Comparison of ENCODE assay signal across 1 cellular context in the genomic region with DNA sequence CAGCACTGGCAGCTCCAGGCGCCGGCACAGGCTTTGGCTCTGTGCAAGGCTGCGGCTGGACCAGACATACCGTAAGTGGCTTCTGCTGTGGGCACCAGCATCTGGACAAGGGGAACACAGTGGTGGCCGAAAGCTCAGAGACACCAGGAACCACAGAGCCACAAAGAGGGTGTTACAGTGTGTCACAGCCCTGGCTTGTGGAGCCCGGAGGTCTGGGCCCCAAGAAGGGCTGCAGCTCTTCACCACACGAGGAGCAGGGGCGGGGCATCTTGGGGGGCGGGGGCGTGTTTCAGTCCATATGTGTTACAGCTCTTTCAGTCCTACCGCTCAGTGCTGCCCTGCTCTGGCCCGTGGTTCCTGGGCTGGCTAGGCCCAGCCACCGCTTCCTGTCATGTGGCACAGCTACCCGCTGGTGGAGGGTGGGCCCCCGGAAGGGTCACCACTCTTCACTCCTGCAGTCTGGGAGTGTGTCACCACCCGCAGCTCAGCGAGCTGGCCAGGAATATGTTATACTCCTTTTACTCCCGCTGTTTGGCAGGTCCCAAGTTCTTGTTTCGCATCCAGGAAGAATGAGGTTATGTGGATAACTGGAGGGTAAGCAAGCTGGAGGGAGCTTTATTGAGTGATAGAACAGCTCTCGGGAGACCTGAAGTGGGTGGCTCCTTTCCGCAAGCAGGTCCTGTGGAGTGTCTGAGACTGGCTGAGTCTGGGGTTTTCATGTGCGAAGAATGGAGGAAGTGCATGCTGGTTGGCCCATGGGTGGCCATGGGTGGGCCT.
TF ChIP-seq lines count a peak whose summit lies in the region.

No MANE protein-coding gene starts in this region.

TF ChIP-seq in HepG2, 621 proteins besides CTCF, POLR2A, EP300 and RAD21 (continued from another document and continues in another):
- TF ChIP-seq STAT6 (CRISPR knock-in tag; IDR thresholded peaks at IDR 0.05; ENCODE audit: borderline replicate concordance) (0 out of 2 replicates have a peak, but pooled peaks have one; percentile 46), ZNF317 (CRISPR knock-in tag; IDR thresholded peaks at IDR 0.05) (peak; percentile 88), ZNF124 (CRISPR knock-in tag; IDR thresholded peaks at IDR 0.05) (peak; percentile 55; the same call in 1 of the 2 replicates), RFXAP (CRISPR knock-in tag; IDR thresholded peaks at IDR 0.05; ENCODE audit: borderline replicate concordance) (peak; percentile 82), HMGXB4 (CRISPR knock-in tag; IDR thresholded peaks at IDR 0.05; ENCODE audit: borderline replicate concordance in 1 of 2, low read depth in 1 of 2) (peak; percentile 38 to 56; a peak in 2 of 4 replicates), ZNF160 (CRISPR knock-in tag; IDR thresholded peaks at IDR 0.05) (no peak), RERE (CRISPR knock-in tag; IDR thresholded peaks at IDR 0.05; ENCODE audit: low read depth) (no peak), ZNF557 (CRISPR knock-in tag; IDR thresholded peaks at IDR 0.05) (0 out of 2 replicates have a peak, but pooled peaks have one; percentile 55), ZNF264 (CRISPR knock-in tag; IDR thresholded peaks at IDR 0.05) (0 out of 2 replicates have a peak, but pooled peaks have one; percentile 50), ZFP36 (IDR thresholded peaks at IDR 0.05; ENCODE audit: borderline replicate concordance, low read depth, low read length, partially characterized antibody) (no peak), GATAD2A (CRISPR knock-in tag; IDR thresholded peaks at IDR 0.05) (peak; percentile 80), NONO (IDR thresholded peaks at IDR 0.05) (no peak), NONO (CRISPR knock-in tag; conservative IDR thresholded peaks at IDR 0.05) (peak; percentile 91), ELF1 (CRISPR knock-in tag; IDR thresholded peaks at IDR 0.05) (peak; percentile 88), ZNF790 (CRISPR knock-in tag; IDR thresholded peaks at IDR 0.05; ENCODE audit: borderline replicate concordance) (no peak), ERF (CRISPR knock-in tag; IDR thresholded peaks at IDR 0.05) (peak; percentile 92), LCORL (IDR thresholded peaks at IDR 0.05) (no peak), LCORL (CRISPR knock-in tag; IDR thresholded peaks at IDR 0.05) (no peak; the same call in 1 of the 2 replicates), KLF16 (CRISPR knock-in tag; IDR thresholded peaks at IDR 0.05) (peak in 1 of 2 experiments; percentile 64; a peak in 1 of 4 replicates), ZNF510 (CRISPR knock-in tag; IDR thresholded peaks at IDR 0.05; ENCODE audit: low read depth) (no peak), HDAC1 (CRISPR knock-in tag; IDR thresholded peaks at IDR 0.05) (peak; percentile 85)
- TF ChIP-seq, protein P1, sequence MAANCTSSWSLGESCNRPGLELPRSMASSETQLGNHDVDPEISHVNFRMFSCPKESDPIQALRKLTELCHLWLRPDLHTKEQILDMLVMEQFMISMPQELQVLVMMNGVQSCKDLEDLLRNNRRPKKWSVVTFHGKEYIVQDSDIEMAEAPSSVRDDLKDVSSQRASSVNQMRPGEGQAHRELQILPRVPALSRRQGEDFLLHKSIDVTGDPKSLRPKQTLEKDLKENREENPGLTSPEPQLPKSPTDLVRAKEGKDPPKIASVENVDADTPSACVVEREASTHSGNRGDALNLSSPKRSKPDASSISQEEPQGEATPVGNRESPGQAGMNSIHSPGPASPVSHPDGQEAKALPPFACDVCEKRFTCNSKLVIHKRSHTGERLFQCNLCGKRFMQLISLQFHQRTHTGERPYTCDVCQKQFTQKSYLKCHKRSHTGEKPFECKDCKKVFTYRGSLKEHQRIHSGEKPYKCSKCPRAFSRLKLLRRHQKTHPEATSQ (CRISPR knock-in tag; IDR thresholded peaks at IDR 0.05; ENCODE audit: borderline replicate concordance): 0 out of 2 replicates have a peak, but pooled peaks have one; percentile 64
- TF ChIP-seq, protein P2, sequence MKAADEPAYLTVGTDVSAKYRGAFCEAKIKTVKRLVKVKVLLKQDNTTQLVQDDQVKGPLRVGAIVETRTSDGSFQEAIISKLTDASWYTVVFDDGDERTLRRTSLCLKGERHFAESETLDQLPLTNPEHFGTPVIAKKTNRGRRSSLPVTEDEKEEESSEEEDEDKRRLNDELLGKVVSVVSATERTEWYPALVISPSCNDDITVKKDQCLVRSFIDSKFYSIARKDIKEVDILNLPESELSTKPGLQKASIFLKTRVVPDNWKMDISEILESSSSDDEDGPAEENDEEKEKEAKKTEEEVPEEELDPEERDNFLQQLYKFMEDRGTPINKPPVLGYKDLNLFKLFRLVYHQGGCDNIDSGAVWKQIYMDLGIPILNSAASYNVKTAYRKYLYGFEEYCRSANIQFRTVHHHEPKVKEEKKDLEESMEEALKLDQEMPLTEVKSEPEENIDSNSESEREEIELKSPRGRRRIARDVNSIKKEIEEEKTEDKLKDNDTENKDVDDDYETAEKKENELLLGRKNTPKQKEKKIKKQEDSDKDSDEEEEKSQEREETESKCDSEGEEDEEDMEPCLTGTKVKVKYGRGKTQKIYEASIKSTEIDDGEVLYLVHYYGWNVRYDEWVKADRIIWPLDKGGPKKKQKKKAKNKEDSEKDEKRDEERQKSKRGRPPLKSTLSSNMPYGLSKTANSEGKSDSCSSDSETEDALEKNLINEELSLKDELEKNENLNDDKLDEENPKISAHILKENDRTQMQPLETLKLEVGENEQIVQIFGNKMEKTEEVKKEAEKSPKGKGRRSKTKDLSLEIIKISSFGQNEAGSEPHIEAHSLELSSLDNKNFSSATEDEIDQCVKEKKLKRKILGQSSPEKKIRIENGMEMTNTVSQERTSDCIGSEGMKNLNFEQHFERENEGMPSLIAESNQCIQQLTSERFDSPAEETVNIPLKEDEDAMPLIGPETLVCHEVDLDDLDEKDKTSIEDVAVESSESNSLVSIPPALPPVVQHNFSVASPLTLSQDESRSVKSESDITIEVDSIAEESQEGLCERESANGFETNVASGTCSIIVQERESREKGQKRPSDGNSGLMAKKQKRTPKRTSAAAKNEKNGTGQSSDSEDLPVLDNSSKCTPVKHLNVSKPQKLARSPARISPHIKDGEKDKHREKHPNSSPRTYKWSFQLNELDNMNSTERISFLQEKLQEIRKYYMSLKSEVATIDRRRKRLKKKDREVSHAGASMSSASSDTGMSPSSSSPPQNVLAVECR (CRISPR knock-in tag; IDR thresholded peaks at IDR 0.05; ENCODE audit: borderline replicate concordance): peak; percentile 92; the same call in 1 of the 2 replicates
- TF ChIP-seq, protein P3, sequence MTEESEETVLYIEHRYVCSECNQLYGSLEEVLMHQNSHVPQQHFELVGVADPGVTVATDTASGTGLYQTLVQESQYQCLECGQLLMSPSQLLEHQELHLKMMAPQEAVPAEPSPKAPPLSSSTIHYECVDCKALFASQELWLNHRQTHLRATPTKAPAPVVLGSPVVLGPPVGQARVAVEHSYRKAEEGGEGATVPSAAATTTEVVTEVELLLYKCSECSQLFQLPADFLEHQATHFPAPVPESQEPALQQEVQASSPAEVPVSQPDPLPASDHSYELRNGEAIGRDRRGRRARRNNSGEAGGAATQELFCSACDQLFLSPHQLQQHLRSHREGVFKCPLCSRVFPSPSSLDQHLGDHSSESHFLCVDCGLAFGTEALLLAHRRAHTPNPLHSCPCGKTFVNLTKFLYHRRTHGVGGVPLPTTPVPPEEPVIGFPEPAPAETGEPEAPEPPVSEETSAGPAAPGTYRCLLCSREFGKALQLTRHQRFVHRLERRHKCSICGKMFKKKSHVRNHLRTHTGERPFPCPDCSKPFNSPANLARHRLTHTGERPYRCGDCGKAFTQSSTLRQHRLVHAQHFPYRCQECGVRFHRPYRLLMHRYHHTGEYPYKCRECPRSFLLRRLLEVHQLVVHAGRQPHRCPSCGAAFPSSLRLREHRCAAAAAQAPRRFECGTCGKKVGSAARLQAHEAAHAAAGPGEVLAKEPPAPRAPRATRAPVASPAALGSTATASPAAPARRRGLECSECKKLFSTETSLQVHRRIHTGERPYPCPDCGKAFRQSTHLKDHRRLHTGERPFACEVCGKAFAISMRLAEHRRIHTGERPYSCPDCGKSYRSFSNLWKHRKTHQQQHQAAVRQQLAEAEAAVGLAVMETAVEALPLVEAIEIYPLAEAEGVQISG (CRISPR knock-in tag; IDR thresholded peaks at IDR 0.05): peak; percentile 90
- TF ChIP-seq, protein P4, sequence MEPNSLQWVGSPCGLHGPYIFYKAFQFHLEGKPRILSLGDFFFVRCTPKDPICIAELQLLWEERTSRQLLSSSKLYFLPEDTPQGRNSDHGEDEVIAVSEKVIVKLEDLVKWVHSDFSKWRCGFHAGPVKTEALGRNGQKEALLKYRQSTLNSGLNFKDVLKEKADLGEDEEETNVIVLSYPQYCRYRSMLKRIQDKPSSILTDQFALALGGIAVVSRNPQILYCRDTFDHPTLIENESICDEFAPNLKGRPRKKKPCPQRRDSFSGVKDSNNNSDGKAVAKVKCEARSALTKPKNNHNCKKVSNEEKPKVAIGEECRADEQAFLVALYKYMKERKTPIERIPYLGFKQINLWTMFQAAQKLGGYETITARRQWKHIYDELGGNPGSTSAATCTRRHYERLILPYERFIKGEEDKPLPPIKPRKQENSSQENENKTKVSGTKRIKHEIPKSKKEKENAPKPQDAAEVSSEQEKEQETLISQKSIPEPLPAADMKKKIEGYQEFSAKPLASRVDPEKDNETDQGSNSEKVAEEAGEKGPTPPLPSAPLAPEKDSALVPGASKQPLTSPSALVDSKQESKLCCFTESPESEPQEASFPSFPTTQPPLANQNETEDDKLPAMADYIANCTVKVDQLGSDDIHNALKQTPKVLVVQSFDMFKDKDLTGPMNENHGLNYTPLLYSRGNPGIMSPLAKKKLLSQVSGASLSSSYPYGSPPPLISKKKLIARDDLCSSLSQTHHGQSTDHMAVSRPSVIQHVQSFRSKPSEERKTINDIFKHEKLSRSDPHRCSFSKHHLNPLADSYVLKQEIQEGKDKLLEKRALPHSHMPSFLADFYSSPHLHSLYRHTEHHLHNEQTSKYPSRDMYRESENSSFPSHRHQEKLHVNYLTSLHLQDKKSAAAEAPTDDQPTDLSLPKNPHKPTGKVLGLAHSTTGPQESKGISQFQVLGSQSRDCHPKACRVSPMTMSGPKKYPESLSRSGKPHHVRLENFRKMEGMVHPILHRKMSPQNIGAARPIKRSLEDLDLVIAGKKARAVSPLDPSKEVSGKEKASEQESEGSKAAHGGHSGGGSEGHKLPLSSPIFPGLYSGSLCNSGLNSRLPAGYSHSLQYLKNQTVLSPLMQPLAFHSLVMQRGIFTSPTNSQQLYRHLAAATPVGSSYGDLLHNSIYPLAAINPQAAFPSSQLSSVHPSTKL (CRISPR knock-in tag; IDR thresholded peaks at IDR 0.05): peak; percentile 57
